9 cellular contexts compared by ENCODE assay signal in genomic region chr16:83686726-83687125, GRCh38.
"Had no signal": no experiment of that assay in that cellular context is flagged by ENCODE, and none has a peak within 500 bp of the region (broad histone marks: within the 10 kb centered on the region; RNA-seq: fewer than 3 reads in every experiment).

No MANE protein-coding gene starts in this region.

- H3K9me3 ChIP-seq: HAP-1 had no signal

- H3K4me3 Mint-ChIP-seq: HFFc6 had no signal

- H3K27ac Mint-ChIP-seq: HFFc6 had no signal

- H3K9ac ChIP-seq: GM23248 had no signal

- FAIRE-seq: K562 had no signal

- H3K4me3 ChIP-seq: GM23248, HAP-1, K562 had no signal

- H3K4me1 ChIP-seq: HAP-1 had no signal

- ATAC-seq: HCT116, K562 had no signal

- H3K36me3 ChIP-seq: HAP-1 had no signal

- H3K27ac ChIP-seq: GM23248, HL-60 had no signal

- H2AFZ ChIP-seq: GM23248 had no signal

- DNase-seq: GM23248, GOT3, H7, HFFc6, IMR-90 had no signal
